Comparison of ENCODE assay signal across 13 cellular contexts in genomic region chr9:105994970-105995369, GRCh38.
A peak's percentile ranks its signal among the peaks of the same experiment; 100 is the strongest.
DNase-seq lines count a peak whose midpoint lies in the region; ATAC-seq and FAIRE-seq lines count a peak whose summit lies in the region.
"Had no signal": no experiment of that assay in that cellular context is flagged by ENCODE, and none has a peak within 500 bp of the region (broad histone marks: within the 10 kb centered on the region; RNA-seq: fewer than 3 reads in every experiment).

No MANE protein-coding gene starts in this region.

- CTCF ChIA-PET in activated CD4-positive, alpha-beta T cell treated with anti-CD3 and anti-CD28 coated beads, Interleukin-2, amount 10 ng/mL, durations not matched to agents 7 days and 5 days (lab: Charles Lee) = no interaction called here

- peak; percentile 3 for DNase-seq in activated CD4-positive, alpha-beta T cell treated with anti-CD3 and anti-CD28 coated beads for 48 hours
- no peak for DNase-seq in activated CD4-positive, alpha-beta T cell treated with anti-CD3 and anti-CD28 coated beads, Interleukin-2, amount 10 ng/mL, durations not matched to agents 7 days and 5 days
- DNase-seq in NCI-H2171 treated with DMSO at 0.1 percent for 48 hours (lab: John Stamatoyannopoulos, UW) (peak; percentile 66), epithelial cell of prostate (ENCODE audit: low read depth, low spot score) (peak; percentile 31), substantia nigra (lab: John Stamatoyannopoulos, UW) (peak in 21 of 49 donors; percentile 4 to 42 (median 23)), GM19239 (ENCODE audit: insufficient read length, low spot score) (no peak)
- DNase-seq in activated T-cell treated with anti-CD3 and anti-CD28 coated beads, Interleukin-2, amount 50 U/mL, for 1 hour = no peak
- DNase-seq: activated gamma-delta T cell treated with Interleukin-2 at 50 U/mL for 16 hours; dermis blood vessel endothelial cell; KG1; stimulated activated CD8-positive, alpha-beta memory T cell treated with anti-CD3 and anti-CD28 coated beads, Interleukin-4, amount 100 ng/mL, for 48 hours had no signal

- H3K27ac Mint-ChIP-seq in activated CD4-positive, alpha-beta T cell treated with anti-CD3 and anti-CD28 coated beads, Interleukin-2, amount 10 ng/mL, durations not matched to agents 7 days and 5 days = no peak overlapping the region

- H3K4me1 Mint-ChIP-seq in activated CD4-positive, alpha-beta T cell treated with anti-CD3 and anti-CD28 coated beads, Interleukin-2, amount 10 ng/mL, durations not matched to agents 7 days and 5 days = no peaks in the 10 kb centered on the region

- no peak overlapping the region for H3K27ac ChIP-seq in epithelial cell of prostate
- peak overlapping the region; percentile 94 for H3K27ac ChIP-seq in substantia nigra (ENCODE audit: low read depth, low read length, poor library complexity, severe bottlenecking)
- H3K27ac ChIP-seq: skin epidermis had no signal

- H3K9me3 Mint-ChIP-seq in activated CD4-positive, alpha-beta T cell treated with anti-CD3 and anti-CD28 coated beads, Interleukin-2, amount 10 ng/mL, durations not matched to agents 7 days and 5 days = no peaks in the 10 kb centered on the region

- ATAC-seq in GM21619 (IDR thresholded peaks at IDR 0.05; ENCODE audit: unreplicated experiment) = no peak

- POLR2A ChIA-PET in activated CD4-positive, alpha-beta T cell treated with anti-CD3 and anti-CD28 coated beads, Interleukin-2, amount 10 ng/mL, durations not matched to agents 7 days and 5 days (lab: Charles Lee) = no interaction called here

- H3K27me3 Mint-ChIP-seq in activated CD4-positive, alpha-beta T cell treated with anti-CD3 and anti-CD28 coated beads, Interleukin-2, amount 10 ng/mL, durations not matched to agents 7 days and 5 days = no peaks in the 10 kb centered on the region

- no peak for FAIRE-seq in GM19239 (lab: Jason Lieb, UNC)

- H3K4me3 Mint-ChIP-seq in activated CD4-positive, alpha-beta T cell treated with anti-CD3 and anti-CD28 coated beads, Interleukin-2, amount 10 ng/mL, durations not matched to agents 7 days and 5 days = no peak overlapping the region

- H3K36me3 Mint-ChIP-seq in activated CD4-positive, alpha-beta T cell treated with anti-CD3 and anti-CD28 coated beads, Interleukin-2, amount 10 ng/mL, durations not matched to agents 7 days and 5 days (ENCODE audit: low read depth) = no peaks in the 10 kb centered on the region

Comparison
In these comparisons a context has a peak if more than half of its experiments do, and no peak if none do; other contexts are left out.
1. DNase-seq: peak in activated CD4-positive, alpha-beta T cell treated with anti-CD3 and anti-CD28 coated beads for 48 hours (single experiment), NCI-H2171 treated with DMSO at 0.1 percent for 48 hours (single experiment) and epithelial cell of prostate (single experiment); none in activated CD4-positive, alpha-beta T cell treated with anti-CD3 and anti-CD28 coated beads, Interleukin-2, amount 10 ng/mL, durations not matched to agents 7 days and 5 days (single experiment), activated T-cell treated with anti-CD3 and anti-CD28 coated beads, Interleukin-2, amount 50 U/mL, for 1 hour (single experiment) and GM19239 (single experiment).